In the genomic region with DNA sequence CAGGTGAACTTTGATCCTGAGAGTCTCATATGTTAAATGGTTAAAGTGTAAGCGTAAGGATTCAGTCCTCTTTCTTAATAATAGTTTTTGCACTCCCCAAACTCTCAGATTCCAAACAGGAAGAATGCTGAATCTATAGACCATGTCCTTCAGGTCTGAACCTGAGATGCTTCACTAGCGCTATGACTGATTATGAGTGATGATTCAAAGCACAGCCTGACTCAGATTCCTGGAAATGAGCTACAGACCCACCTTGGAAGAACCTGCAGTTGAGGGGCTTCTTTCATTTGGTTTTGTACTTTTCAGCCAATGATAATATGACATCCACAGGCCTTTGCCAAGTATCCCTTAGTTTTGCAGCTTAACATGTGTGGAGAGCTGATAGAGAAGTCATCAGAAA, we compare ENCODE assay signal across 15 cellular contexts. TPM values are rescaled to one million over a fixed set of nuclear protein-coding genes. Genes with fewer than 3 reads are reported as not detected.
A peak's percentile ranks its signal among the peaks of the same experiment; 100 is the strongest.
DNase-seq lines count a peak whose midpoint lies in the region; ATAC-seq, FAIRE-seq and TF ChIP-seq lines count a peak whose summit lies in the region.
"Had no signal": no experiment of that assay in that cellular context is flagged by ENCODE, and none has a peak within 500 bp of the region (broad histone marks: within the 10 kb centered on the region; RNA-seq: fewer than 3 reads in every experiment).

No MANE protein-coding gene starts in this region.

- TF ChIP-seq POLR2A in H54 (IDR thresholded peaks at IDR 0.05; ENCODE audit: low read depth, low read length) (no peak), GM18505 (IDR thresholded peaks at IDR 0.05; ENCODE audit: borderline replicate concordance, extremely low read depth, insufficient read depth, insufficient read length) (no peak)

- no peaks in the 10 kb centered on the region for H3K27me3 ChIP-seq in brain microvascular endothelial cell (replicated peaks)
- H3K27me3 ChIP-seq in skeletal muscle tissue (ENCODE audit: control insufficient read depth in 3 of 3, insufficient read depth in 3 of 3, low read length in 3 of 3) = peaks cover 3 to 15% (median 8%) of the 10 kb centered on the region in 3 donors
- H3K27me3 ChIP-seq: pancreas had no signal

- in situ Hi-C loops in brain microvascular endothelial cell (cut with HindIII; ENCODE audit: low pct_ligation_motif_present, low sequenced_read_pairs) = loop anchor here (10.0 kb wide), 1 partner anchor 377 kb away; no protein-coding TSS in a partner anchor

- no peak for ATAC-seq in GM18505 (IDR thresholded peaks at IDR 0.05; ENCODE audit: unreplicated experiment)
- ATAC-seq: activated CD4-positive, CD25-positive, alpha-beta regulatory T cell treated with anti-CD3 and anti-CD28 coated beads, Interleukin-2, amount 50 U/mL, for 24 hours; pancreas had no signal

- H3K9ac ChIP-seq in skeletal muscle tissue (ENCODE audit: low read depth in 1 of 3, low read length in 3 of 3) = no peak overlapping the region

- no peak for FAIRE-seq in H54 (lab: Jason Lieb, UNC)
- FAIRE-seq: kidney, pancreas, urothelium cell line had no signal

- TF ChIP-seq CTCF in HFF-Myc (IDR thresholded peaks at IDR 0.05; ENCODE audit: low read depth, low read length, missing control alignments) (no peak), brain microvascular endothelial cell (IDR thresholded peaks at IDR 0.05; ENCODE audit: low read depth, low read length, missing control alignments) (no peak)

- no peaks in the 10 kb centered on the region for H3K9me3 ChIP-seq in skeletal muscle tissue (ENCODE audit: control insufficient read depth in 3 of 3, low read length in 3 of 3)
- H3K9me3 ChIP-seq: pancreas had no signal

- H3K27ac ChIP-seq in brain microvascular endothelial cell = peak overlapping the region; percentile 82
- peak overlapping the region; percentile 2 for H3K27ac ChIP-seq in skeletal muscle tissue (ENCODE audit: low read depth, low read length)
- H3K27ac ChIP-seq: pancreas had no signal

- H3K36me3 ChIP-seq in brain microvascular endothelial cell (replicated peaks) (peaks cover 8% of the 10 kb centered on the region), skeletal muscle tissue (ENCODE audit: control insufficient read depth in 3 of 3, insufficient read depth in 3 of 3, low read length in 3 of 3) (no peaks in the 10 kb centered on the region)
- H3K36me3 ChIP-seq: pancreas had no signal

- peak overlapping the region; percentile 72 for H3K4me3 ChIP-seq in HFF-Myc (replicated peaks; ENCODE audit: low read depth, low read length)
- H3K4me3 ChIP-seq in brain microvascular endothelial cell (ENCODE audit: low read depth, low read length) = peak overlapping the region; percentile 77
- peak overlapping the region; percentile 34 to 62 (median 49) for H3K4me3 ChIP-seq in skeletal muscle tissue (ENCODE audit: low read length in 3 of 3)

- DNase-seq in HFF-Myc (ENCODE audit: extremely low read depth, low read depth) (no peak), brain microvascular endothelial cell (peak; percentile 53), iris pigment epithelial cell (ENCODE audit: low read depth) (peak; percentile 37), H54 (ENCODE audit: insufficient read length, low spot score) (no peak), medulla oblongata (ENCODE audit: extremely low spot score) (no peak)
- no peak for DNase-seq in activated effector memory CD4-positive, alpha-beta T cell treated with Interleukin-2 at 50 U/mL for 16 hours
- DNase-seq: COR-L47, kidney, NCI-H524, pancreas, SIG-M5 had no signal

- peaks cover 3 to 6% (median 5%) of the 10 kb centered on the region in 3 donors for H3K4me1 ChIP-seq in skeletal muscle tissue (ENCODE audit: control insufficient read depth in 3 of 3, insufficient read depth in 3 of 3, low read length in 3 of 3)
- H3K4me1 ChIP-seq: pancreas had no signal

RNA-seq across cellular contexts. Expression of gene EDNRA, which starts 1.4 kb away (rescaled TPM):
- 41.8 TPM for total RNA-seq in skeletal muscle tissue

Comparison
In these comparisons a context has a peak if more than half of its experiments do, and no peak if none do; other contexts are left out.
1. DNase-seq: peak in brain microvascular endothelial cell (single experiment) and iris pigment epithelial cell (single experiment); none in HFF-Myc (single experiment), H54 (single experiment), medulla oblongata (single experiment) and activated effector memory CD4-positive, alpha-beta T cell treated with Interleukin-2 at 50 U/mL for 16 hours (single experiment).
2. Peak in every context shown above with its lines, with median percentiles within 50 percentile points of each other: H3K4me3 ChIP-seq.